In genomic region chr1:40640314-40641076, GRCh38 we compare ENCODE assay signal across 30 cellular contexts. TPM values are rescaled to one million over a fixed set of nuclear protein-coding genes. Genes with fewer than 3 reads are reported as not detected.
DNase-seq lines count a peak whose midpoint lies in the region; ATAC-seq and TF ChIP-seq lines count a peak whose summit lies in the region.
"Had no signal": no experiment of that assay in that cellular context is flagged by ENCODE, and none has a peak within 500 bp of the region (broad histone marks: within the 10 kb centered on the region; RNA-seq: fewer than 3 reads in every experiment).

No MANE protein-coding gene starts in this region.

- no peaks in the 10 kb centered on the region for H3K9me3 Mint-ChIP-seq in CD4-positive, alpha-beta T cell
- no peaks in the 10 kb centered on the region for H3K9me3 Mint-ChIP-seq in brain
- H3K9me3 Mint-ChIP-seq in Calu3 (ENCODE audit: low read depth, unreplicated experiment): no peaks in the 10 kb centered on the region
- H3K9me3 Mint-ChIP-seq: activated B cell treated with CpG ODN at 0.5 μM for 24 hours; activated CD4-positive, alpha-beta T cell treated with anti-CD3 and anti-CD28 coated beads, Interleukin-2, amount 10 ng/mL, durations not matched to agents 7 days and 5 days; activated naive CD4-positive, alpha-beta T cell treated with anti-CD3 and anti-CD28 coated beads, Interleukin-2, amount 10 ng/mL, durations not matched to agents 7 days and 5 days; activated T-helper 1 cell treated with anti-CD3 and anti-CD28 coated beads, Interleukin-12 subunit alpha, Interleukin-12 subunit beta, Interleukin-2, Interleukin-4 antibody, amounts not matched to agents 30 ng/mL and 10 ng/mL and 1 ng/mL, durations not matched to agents 14 hours and 24 hours and 36 hours; immature natural killer cell had no signal

- H3K4me1 Mint-ChIP-seq in CD4-positive, alpha-beta T cell (ENCODE audit: low read depth): peaks cover 7% of the 10 kb centered on the region
- H3K4me1 Mint-ChIP-seq in brain (peaks cover 30% of the 10 kb centered on the region), Calu3 (ENCODE audit: low read depth, unreplicated experiment) (no peaks in the 10 kb centered on the region)
- H3K4me1 Mint-ChIP-seq: activated B cell treated with CpG ODN at 0.5 μM for 24 hours, immature natural killer cell had no signal

- H3K79me2 ChIP-seq in osteoblast (ENCODE audit: insufficient read depth, low read length): no peaks in the 10 kb centered on the region

- DNase-seq in CD4-positive, alpha-beta T cell: no peak
- DNase-seq in OCI-M1 (lab: John Stamatoyannopoulos, UW) (peak; percentile 63), osteoblast (ENCODE audit: insufficient read length, low spot score, missing footprints) (peak; percentile 41), Calu3 (no peak)
- DNase-seq: activated B cell treated with CpG ODN at 0.5 μM for 24 hours; activated CD4-positive, alpha-beta T cell treated with anti-CD3 and anti-CD28 coated beads, Interleukin-2, amount 10 ng/mL, durations not matched to agents 7 days and 5 days; activated CD8-positive, alpha-beta memory T cell treated with anti-CD3 and anti-CD28 coated beads, Interleukin-2, amount 10 ng/mL, durations not matched to agents 7 days and 5 days; activated naive CD4-positive, alpha-beta T cell treated with anti-CD3 and anti-CD28 coated beads, Interleukin-2, amount 10 ng/mL, durations not matched to agents 7 days and 5 days; COR-L47; DMS53; effector memory CD4-positive, alpha-beta T cell; HCEC 1CT; immature natural killer cell; mammary epithelial cell; MV-4-11; NCI-H1436 treated with DMSO at 0.1 percent for 48 hours; NCI-H774; right cardiac atrium; SIG-M5; stimulated activated CD4-positive, alpha-beta T cell treated with anti-CD3 and anti-CD28 coated beads, Interleukin-1b, Interleukin-23, amount 100 ng/mL, for 48 hours; SW 1271 had no signal

- POLR2A ChIA-PET in CD4-positive, alpha-beta T cell (lab: Charles Lee): no interaction called here

- H3K9me3 ChIP-seq in CD4-positive, alpha-beta T cell (ENCODE audit: control insufficient read depth, low read length): no peaks in the 10 kb centered on the region
- no peaks in the 10 kb centered on the region for H3K9me3 ChIP-seq in osteoblast (ENCODE audit: low read depth, low read length)
- H3K9me3 ChIP-seq: Peyer's patch had no signal

- no peaks in the 10 kb centered on the region for H3K36me3 ChIP-seq in osteoblast (ENCODE audit: insufficient read depth, low read length)
- H3K36me3 ChIP-seq: cardiac muscle cell, Peyer's patch had no signal

- no peaks in the 10 kb centered on the region for H3K4me1 ChIP-seq in osteoblast (ENCODE audit: insufficient read depth, low read length)
- H3K4me1 ChIP-seq: Peyer's patch, tibial nerve had no signal

- H3K4me3 ChIP-seq in osteoblast (ENCODE audit: insufficient read depth, low read length): no peak overlapping the region
- H3K4me3 ChIP-seq: cardiac muscle cell, coronary artery, Peyer's patch, smooth muscle cell, tibial nerve had no signal

- H4K20me1 ChIP-seq in osteoblast (ENCODE audit: insufficient read depth, low read length): peaks cover 3% of the 10 kb centered on the region

- no peak overlapping the region for H3K4me3 Mint-ChIP-seq in CD4-positive, alpha-beta T cell
- H3K4me3 Mint-ChIP-seq in brain (no peak overlapping the region), Calu3 (ENCODE audit: low read depth, unreplicated experiment) (no peak overlapping the region)
- H3K4me3 Mint-ChIP-seq: activated B cell treated with CpG ODN at 0.5 μM for 24 hours; activated CD4-positive, alpha-beta T cell treated with anti-CD3 and anti-CD28 coated beads, Interleukin-2, amount 10 ng/mL, durations not matched to agents 7 days and 5 days; activated CD8-positive, alpha-beta memory T cell treated with anti-CD3 and anti-CD28 coated beads, Interleukin-2, amount 10 ng/mL, durations not matched to agents 7 days and 5 days; activated naive CD4-positive, alpha-beta T cell treated with anti-CD3 and anti-CD28 coated beads, Interleukin-2, amount 10 ng/mL, durations not matched to agents 7 days and 5 days; activated T-helper 1 cell treated with anti-CD3 and anti-CD28 coated beads, Interleukin-12 subunit alpha, Interleukin-12 subunit beta, Interleukin-2, Interleukin-4 antibody, amounts not matched to agents 30 ng/mL and 10 ng/mL and 1 ng/mL, durations not matched to agents 14 hours and 24 hours and 36 hours; immature natural killer cell had no signal

- H2AFZ ChIP-seq in osteoblast (ENCODE audit: low read length): no peak overlapping the region

- intact Hi-C loops in CD4-positive, alpha-beta T cell (cut with DNase I, micrococcal nuclease): no loop called here
- intact Hi-C loops in Calu3 (cut with micrococcal nuclease; ENCODE audit: unreplicated experiment): no loop called here

- no peak overlapping the region for H3K27ac Mint-ChIP-seq in CD4-positive, alpha-beta T cell
- H3K27ac Mint-ChIP-seq in brain (peak overlapping the region in 4 of 5 experiments; percentile 5 to 54 (median 26)), Calu3 (ENCODE audit: unreplicated experiment) (no peak overlapping the region)
- H3K27ac Mint-ChIP-seq: activated B cell treated with CpG ODN at 0.5 μM for 24 hours; activated CD4-positive, alpha-beta T cell treated with anti-CD3 and anti-CD28 coated beads, Interleukin-2, amount 10 ng/mL, durations not matched to agents 7 days and 5 days; activated CD8-positive, alpha-beta memory T cell treated with anti-CD3 and anti-CD28 coated beads, Interleukin-2, amount 10 ng/mL, durations not matched to agents 7 days and 5 days; activated naive CD4-positive, alpha-beta T cell treated with anti-CD3 and anti-CD28 coated beads, Interleukin-2, amount 10 ng/mL, durations not matched to agents 7 days and 5 days; activated T-helper 1 cell treated with anti-CD3 and anti-CD28 coated beads, Interleukin-12 subunit alpha, Interleukin-12 subunit beta, Interleukin-2, Interleukin-4 antibody, amounts not matched to agents 30 ng/mL and 10 ng/mL and 1 ng/mL, durations not matched to agents 14 hours and 24 hours and 36 hours; immature natural killer cell had no signal

- H3K27me3 Mint-ChIP-seq in CD4-positive, alpha-beta T cell: no peaks in the 10 kb centered on the region
- no peaks in the 10 kb centered on the region for H3K27me3 Mint-ChIP-seq in brain
- H3K27me3 Mint-ChIP-seq in Calu3 (ENCODE audit: unreplicated experiment): peaks cover 55% of the 10 kb centered on the region
- H3K27me3 Mint-ChIP-seq: activated B cell treated with CpG ODN at 0.5 μM for 24 hours; activated CD4-positive, alpha-beta T cell treated with anti-CD3 and anti-CD28 coated beads, Interleukin-2, amount 10 ng/mL, durations not matched to agents 7 days and 5 days; activated CD8-positive, alpha-beta memory T cell treated with anti-CD3 and anti-CD28 coated beads, Interleukin-2, amount 10 ng/mL, durations not matched to agents 7 days and 5 days had no signal

- CTCF ChIA-PET in CD4-positive, alpha-beta T cell (lab: Charles Lee): interaction anchor here (0.7 kb wide), 1 partner anchor 21 kb away, joined by 3 read pairs; no protein-coding TSS in a partner anchor
- CTCF ChIA-PET in Calu3 (lab: Charles Lee): interaction anchor here (1.3 kb wide), 1 partner anchor 15 kb away, joined by 3 read pairs; no protein-coding TSS in a partner anchor

- ATAC-seq in CD4-positive, alpha-beta T cell (ENCODE audit: poor library complexity): peak; percentile 44
- ATAC-seq in GM18502 (IDR thresholded peaks at IDR 0.05; ENCODE audit: poor library complexity, unreplicated experiment) (no peak), GM19351 (IDR thresholded peaks at IDR 0.05; ENCODE audit: unreplicated experiment) (no peak)
- ATAC-seq: activated CD8-positive, alpha-beta memory T cell treated with anti-CD3 and anti-CD28 coated beads, Interleukin-2, amount 10 ng/mL, durations not matched to agents 7 days and 5 days; right cardiac atrium had no signal

- H3K4me2 ChIP-seq in osteoblast (ENCODE audit: insufficient read depth, low read length): no peak overlapping the region
- H3K4me2 ChIP-seq: smooth muscle cell had no signal

- H3K27ac ChIP-seq in CD4-positive, alpha-beta T cell (ENCODE audit: low read depth, low read length): no peak overlapping the region
- no peak overlapping the region for H3K27ac ChIP-seq in osteoblast (ENCODE audit: low read depth, low read length)
- H3K27ac ChIP-seq: cardiac muscle cell, coronary artery, Peyer's patch, tibial nerve had no signal

- BruUV-seq in Calu3 (replicated peaks; lab: Mats Ljungman, UMichigan): no TSS peak

- no peak for TF ChIP-seq CTCF in CD4-positive, alpha-beta T cell (IDR thresholded peaks at IDR 0.05)
- TF ChIP-seq CTCF in brain (conservative IDR thresholded peaks at IDR 0.05) (no peak), osteoblast (IDR thresholded peaks at IDR 0.05; ENCODE audit: extremely low read depth, low read depth, low read length) (no peak), Calu3 (IDR thresholded peaks at IDR 0.05; ENCODE audit: unreplicated experiment) (no peak)

- H3K27me3 ChIP-seq in CD4-positive, alpha-beta T cell (ENCODE audit: control insufficient read depth, insufficient read depth, low read length): no peaks in the 10 kb centered on the region
- H3K27me3 ChIP-seq in osteoblast (ENCODE audit: insufficient read depth, low read length): peaks cover 2% of the 10 kb centered on the region
- H3K27me3 ChIP-seq: cardiac muscle cell, Peyer's patch, tibial nerve had no signal

- no peaks in the 10 kb centered on the region for H3K36me3 Mint-ChIP-seq in CD4-positive, alpha-beta T cell (ENCODE audit: low read depth)
- H3K36me3 Mint-ChIP-seq in brain (peaks cover 60% of the 10 kb centered on the region), Calu3 (ENCODE audit: insufficient read depth, unreplicated experiment) (no peaks in the 10 kb centered on the region)
- H3K36me3 Mint-ChIP-seq: activated naive CD4-positive, alpha-beta T cell treated with anti-CD3 and anti-CD28 coated beads, Interleukin-2, amount 10 ng/mL, durations not matched to agents 7 days and 5 days; immature natural killer cell had no signal

RNA-seq across cellular contexts. Expression of gene RIMS3, which starts 25.0 kb away (rescaled TPM):
- total RNA-seq in CD4-positive, alpha-beta T cell: 1 to 10 TPM in 1 of 2 experiments, under 1 TPM in 1; 0.99 to 1.1 TPM
- polyA plus RNA-seq in brain (ENCODE audit: insufficient read depth, low read depth, low replicate concordance): 135 TPM
- total RNA-seq in osteoblast: 3.5 and 6.2 TPM in 2 replicates
- total RNA-seq in Calu3 (2022): 0.81 and 1.3 TPM in 2 replicates

RNA-seq across cellular contexts. Expression of gene NFYC, which starts 51.0 kb away (rescaled TPM):
- 10 to 100 TPM; 28.6 to 35.2 TPM for total RNA-seq in CD4-positive, alpha-beta T cell
- polyA plus RNA-seq in brain (ENCODE audit: insufficient read depth, low read depth, low replicate concordance): 88.3 TPM
- total RNA-seq in osteoblast (24.2 TPM in 2 replicates), Calu3 (2022) (65.5 and 66.0 TPM in 2 replicates)

Comparison
In these comparisons a context has a peak if more than half of its experiments do, and no peak if none do; other contexts are left out.
1. DNase-seq: peak in OCI-M1 (single experiment) and osteoblast (single experiment); none in CD4-positive, alpha-beta T cell (0 of 10) and Calu3 (single experiment).
2. H3K27ac Mint-ChIP-seq: peak in brain (4 of 5); none in CD4-positive, alpha-beta T cell (single experiment) and Calu3 (single experiment).